ENCODE assay signal across 8 cellular contexts in the genomic region with DNA sequence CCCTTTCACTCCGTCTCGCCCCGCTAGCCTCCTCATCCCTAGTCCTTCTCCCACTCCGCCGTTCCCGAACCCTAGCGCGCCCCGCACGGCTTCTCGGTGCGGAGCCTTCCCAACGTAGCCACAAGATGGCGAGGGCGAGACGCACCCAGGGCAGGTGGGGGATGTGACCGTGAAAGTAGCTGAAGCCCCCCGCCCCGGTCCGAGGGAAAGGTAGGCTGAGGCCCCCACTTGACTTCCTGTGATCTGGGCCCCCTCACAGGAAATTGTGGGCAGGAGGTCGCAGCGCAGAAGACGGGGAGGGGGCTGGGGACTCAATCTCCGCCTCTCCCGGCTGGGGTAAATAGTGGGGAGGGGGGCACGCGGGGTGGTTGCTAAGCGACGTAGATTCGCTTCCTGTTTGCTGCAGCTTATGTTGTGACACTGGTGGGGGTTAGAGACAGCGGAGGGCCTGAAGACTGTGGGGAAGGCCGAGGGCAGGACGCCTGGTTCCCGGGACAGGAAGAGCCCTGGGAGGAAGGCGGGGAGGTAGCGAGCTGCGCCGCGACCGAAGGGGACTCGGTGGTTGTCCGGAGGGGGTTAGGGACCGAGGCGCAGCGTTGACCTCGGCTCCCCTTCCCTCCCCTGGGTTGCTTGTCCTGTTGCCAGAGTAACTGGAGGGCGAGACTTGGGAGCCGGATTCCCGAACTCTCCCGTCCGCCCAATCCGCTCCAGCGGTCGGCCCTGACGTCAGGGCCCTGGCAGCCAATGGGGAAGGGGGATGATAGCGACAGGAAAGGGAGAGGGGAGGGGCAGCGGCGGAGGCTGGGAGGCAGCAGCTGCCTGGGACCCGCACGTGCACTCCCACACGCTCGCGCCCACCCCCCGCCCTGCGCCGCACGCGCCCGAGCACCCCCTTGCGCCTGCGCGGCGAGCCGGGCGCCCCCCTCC. TPM values are rescaled to one million over a fixed set of nuclear protein-coding genes. Genes with fewer than 3 reads are reported as not detected.
DNase-seq lines count a peak whose midpoint lies in the region; ATAC-seq, FAIRE-seq and TF ChIP-seq lines count a peak whose summit lies in the region.

No MANE protein-coding gene starts in this region.

- H3K4me1 ChIP-seq in gastroesophageal sphincter (peaks cover 6 to 55% (median 42%) of the 10 kb centered on the region in 3 donors), neutrophil (ENCODE audit: control insufficient read depth in 1 of 2, insufficient read depth in 1 of 2, low read depth in 1 of 2, low read length in 1 of 2) (peaks cover 45 to 47% of the 10 kb centered on the region in 2 experiments)

- ATAC-seq in gastroesophageal sphincter = peak; percentile 82

- H3K9me3 Mint-ChIP-seq in HFFc6 = no peaks in the 10 kb centered on the region

- peak overlapping the region; percentile 82 for H3K4me3 ChIP-seq in SK-N-MC
- H3K4me3 ChIP-seq in gastroesophageal sphincter = peak overlapping the region; percentile 81 to 86
- H3K4me3 ChIP-seq in neutrophil (ENCODE audit: low read depth in 1 of 2, low read length in 1 of 2) = peak overlapping the region; percentile 93 to 98

- DNase-seq in HFFc6 (peak; percentile 96), NCI-H1092 (lab: John Stamatoyannopoulos, UW) (peak; percentile 94), SK-N-MC (ENCODE audit: low read depth, low spot score) (peak; percentile 79), substantia nigra (lab: John Stamatoyannopoulos, UW) (peak; percentile 61 to 97 (median 94))
- DNase-seq in activated naive CD4-positive, alpha-beta T cell treated with anti-CD3 and anti-CD28 coated beads, Interleukin-2, amount 50 U/mL, for 16 hours = peak; percentile 91

- no peak for TF ChIP-seq EP300 in gastroesophageal sphincter (IDR thresholded peaks at IDR 0.05)

- H3K27me3 ChIP-seq in gastroesophageal sphincter (no peaks in the 10 kb centered on the region), neutrophil (peaks cover 3% of the 10 kb centered on the region)

- WGBS in gastroesophageal sphincter (ENCODE audit: low coverage in 1 of 2), 2 donors = 0 to 1% methylated on average over 5 to 11 of the region's 75 CpGs

- H3K27ac Mint-ChIP-seq in HFFc6 = peak overlapping the region; percentile 100

- no peaks in the 10 kb centered on the region for H3K36me3 Mint-ChIP-seq in HFFc6 (ENCODE audit: low read depth)

- peak overlapping the region; percentile 89 for H3K9ac ChIP-seq in SK-N-MC (ENCODE audit: insufficient read length)

- H3K27ac ChIP-seq in SK-N-MC = peak overlapping the region; percentile 96
- peak overlapping the region; percentile 94 to 99 (median 96) for H3K27ac ChIP-seq in gastroesophageal sphincter
- H3K27ac ChIP-seq in neutrophil = peak overlapping the region; percentile 97
- H3K27ac ChIP-seq in substantia nigra (ENCODE audit: low read depth, low read length, poor library complexity, severe bottlenecking) = peak overlapping the region; percentile 84

- H3K36me3 ChIP-seq in SK-N-MC (ENCODE audit: insufficient read depth, low read length) (peaks cover 5% of the 10 kb centered on the region; the same call in 1 of the 2 replicates), gastroesophageal sphincter (peaks cover 0 to 6% of the 10 kb centered on the region in 2 donors), neutrophil (peaks cover 11% of the 10 kb centered on the region)

- H3K9me3 ChIP-seq in SK-N-MC (ENCODE audit: low read depth, low read length) (no peaks in the 10 kb centered on the region), gastroesophageal sphincter (no peaks in the 10 kb centered on the region), neutrophil (no peaks in the 10 kb centered on the region)

- peaks cover 20% of the 10 kb centered on the region for H3K27me3 Mint-ChIP-seq in HFFc6 (ENCODE audit: insufficient read depth)

- H3K4me1 Mint-ChIP-seq in HFFc6 (ENCODE audit: low read depth) = peaks cover 54% of the 10 kb centered on the region

- H3K4me3 Mint-ChIP-seq in HFFc6 = peak overlapping the region; percentile 99

- FAIRE-seq in G401.6 (lab: Jason Lieb, UNC) = peak; percentile 97

- TF ChIP-seq CTCF in HFFc6 (IDR thresholded peaks at IDR 0.05) (peak; percentile 82), gastroesophageal sphincter (IDR thresholded peaks at IDR 0.05) (peak in 3 of 4 experiments; percentile 80 to 93 (median 86)), neutrophil (IDR thresholded peaks at IDR 0.05) (peak; percentile 90)

- TF ChIP-seq POLR2A in gastroesophageal sphincter (IDR thresholded peaks at IDR 0.05) = peak; percentile 83 to 87

RNA-seq across cellular contexts. Expression of gene KDM6B, which starts 1.1 kb away (rescaled TPM):
- 10 to 100 TPM; 10.4 to 15.2 (median 11.6) TPM for total RNA-seq in HFFc6 (2021; fragmentation: NEBNext Ultra II Directional; extraction: Animal tissue kit (Norgen Biotek cat#: 25700))
- 10 to 100 TPM in 3 of 4 donors, 1 to 10 TPM in 1; 5.7 to 16.2 (median 15.6) TPM for total RNA-seq in gastroesophageal sphincter

RNA-seq across cellular contexts. Expression of gene TMEM88, which starts 19.7 kb away (rescaled TPM):
- 1 to 10 TPM in 2 of 6 experiments, under 1 TPM in 4; 0.40 to 1.3 (median 0.60) TPM for total RNA-seq in HFFc6 (2021; fragmentation: NEBNext Ultra II Directional; extraction: Animal tissue kit (Norgen Biotek cat#: 25700))
- 10 to 100 TPM in 3 of 4 donors, 1 to 10 TPM in 1; 6.5 to 41.6 (median 29.6) TPM for total RNA-seq in gastroesophageal sphincter

RNA-seq across cellular contexts. Expression of gene NAA38, which starts 22.2 kb away (rescaled TPM):
- 100 to 1,000 TPM; 104 to 122 (median 107) TPM for total RNA-seq in HFFc6 (2021; fragmentation: NEBNext Ultra II Directional; extraction: Animal tissue kit (Norgen Biotek cat#: 25700))
- total RNA-seq in gastroesophageal sphincter = 10 to 100 TPM; 60.5 to 84.7 (median 69.8) TPM

RNA-seq across cellular contexts. Expression of gene CYB5D1, which starts 22.6 kb away (rescaled TPM):
- 10 to 100 TPM in 4 of 6 experiments, 1 to 10 TPM in 2; 9.3 to 15.3 (median 10.5) TPM for total RNA-seq in HFFc6 (2021; fragmentation: NEBNext Ultra II Directional; extraction: Animal tissue kit (Norgen Biotek cat#: 25700))
- total RNA-seq in gastroesophageal sphincter = 10 to 100 TPM; 12.0 to 18.7 (median 13.7) TPM

RNA-seq across cellular contexts. Expression of gene CHD3, which starts 53.4 kb away (rescaled TPM):
- 100 to 1,000 TPM in 4 of 6 experiments, 10 to 100 TPM in 2; 83.3 to 112 (median 110) TPM for total RNA-seq in HFFc6 (2021; fragmentation: NEBNext Ultra II Directional; extraction: Animal tissue kit (Norgen Biotek cat#: 25700))
- total RNA-seq in gastroesophageal sphincter = 100 to 1,000 TPM in 3 of 4 donors, 10 to 100 TPM in 1; 56.7 to 134 (median 120) TPM

Comparison
In these comparisons a context has a peak if more than half of its experiments do, and no peak if none do; other contexts are left out.
1. Peak in every context shown above with its lines: DNase-seq, ATAC-seq, H3K4me3 ChIP-seq and H3K27ac ChIP-seq.